In the genomic region with DNA sequence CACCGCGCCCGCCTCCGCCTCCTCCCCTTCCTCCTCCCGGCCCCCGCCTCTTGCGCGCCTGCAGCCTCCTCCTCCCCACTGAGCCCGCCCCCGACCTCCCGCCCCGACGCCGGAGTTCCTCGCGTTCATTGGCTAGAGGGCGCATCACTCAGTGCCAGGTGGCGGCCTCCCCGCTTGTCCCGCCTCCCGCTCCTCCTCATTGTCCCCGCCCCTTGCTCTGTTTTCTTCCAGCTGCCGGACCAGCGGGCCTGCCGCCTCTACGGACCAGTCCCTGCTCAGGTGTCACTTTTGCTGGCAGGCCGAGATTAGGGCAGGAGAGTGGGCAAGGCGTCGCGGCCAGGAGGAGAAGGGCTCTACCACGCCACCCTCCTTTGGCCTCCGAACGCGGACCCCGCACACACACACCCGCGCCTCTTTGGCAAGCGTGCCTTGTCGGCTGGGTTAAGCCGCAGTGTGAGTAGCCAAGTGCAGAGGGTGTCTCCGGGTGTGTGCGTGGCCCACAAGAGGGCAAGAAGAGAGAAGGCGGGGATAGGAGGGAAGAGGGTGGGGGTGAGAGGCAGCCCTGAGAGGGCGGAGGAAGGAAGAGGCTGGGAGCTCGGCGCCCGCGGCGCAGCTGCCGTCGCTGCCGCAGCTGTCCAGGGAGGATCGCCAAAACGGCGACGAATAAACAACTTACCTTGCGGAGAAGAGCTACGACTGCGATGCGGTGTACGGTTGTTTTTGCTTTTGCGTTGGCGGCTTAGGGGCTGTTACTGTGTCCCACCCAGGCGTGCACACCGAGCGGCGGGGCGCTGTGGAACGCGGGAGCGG, we compare ENCODE assay signal across 8 cellular contexts. TPM values are rescaled to one million over a fixed set of nuclear protein-coding genes. Genes with fewer than 3 reads are reported as not detected.
A peak's percentile ranks its signal among the peaks of the same experiment; 100 is the strongest.
DNase-seq lines count a peak whose midpoint lies in the region; ATAC-seq and TF ChIP-seq lines count a peak whose summit lies in the region.

No MANE protein-coding gene starts in this region.

- no peaks in the 10 kb centered on the region for H3K9me3 ChIP-seq in spleen

- TF ChIP-seq CTCF in activated B cell treated with CpG ODN at 0.5 μM for 24 hours (IDR thresholded peaks at IDR 0.05) (no peak), spleen (IDR thresholded peaks at IDR 0.05 in 8 of 11, conservative IDR thresholded peaks at IDR 0.05 in 3 of 11) (peak in 3 of 11 experiments; percentile 18 to 35 (median 20))

- POLR2A ChIA-PET in activated B cell treated with CpG ODN at 0.5 μM for 24 hours (lab: Charles Lee): interaction anchor here (0.6 to 3.3 kb wide), 36 partner anchors 9 to 652 kb away, joined by 3 to 27 read pairs (median 4); a partner anchor contains a TSS

- TF ChIP-seq POLR2A in spleen (IDR thresholded peaks at IDR 0.05): peak in 2 of 3 donors; percentile 61 to 76

- CTCF ChIA-PET in activated B cell treated with CpG ODN at 0.5 μM for 24 hours (lab: Charles Lee): interaction anchor here (0.9 to 2.0 kb wide), 5 partner anchors 75 to 1254 kb away, joined by 3 to 6 read pairs (median 3); no protein-coding TSS in a partner anchor

- H3K4me3 ChIP-seq in spleen: peak overlapping the region; percentile 66 to 95 (median 88)

- peaks cover 9 to 52% (median 39%) of the 10 kb centered on the region in 6 donors for H3K4me1 ChIP-seq in spleen

- H3K36me3 ChIP-seq in spleen: no peaks in the 10 kb centered on the region

- H3K27me3 Mint-ChIP-seq in activated B cell treated with CpG ODN at 0.5 μM for 24 hours: no peaks in the 10 kb centered on the region

- intact Hi-C loops in activated B cell treated with CpG ODN at 0.5 μM for 24 hours (cut with micrococcal nuclease): loop anchor here (1.0 to 10.0 kb wide), 22 partner anchors 8 to 1785 kb away; a partner anchor contains a TSS
- intact Hi-C loops in spleen (cut with DNase I; ENCODE audit: low total_unique reads): loop anchor here (10.0 kb wide), 1 partner anchor 153 kb away; no protein-coding TSS in a partner anchor

- 0 to 1% (median 0%) methylated on average over 55 to 71 of the region's 71 CpGs for WGBS in spleen, 5 donors

- H3K36me3 Mint-ChIP-seq in activated B cell treated with CpG ODN at 0.5 μM for 24 hours (ENCODE audit: low read depth): peaks cover 19% of the 10 kb centered on the region

- peaks cover 39% of the 10 kb centered on the region for H3K4me1 Mint-ChIP-seq in activated B cell treated with CpG ODN at 0.5 μM for 24 hours

- H3K27ac ChIP-seq in caudate nucleus (ENCODE audit: low read depth, low read length): peak overlapping the region; percentile 100
- H3K27ac ChIP-seq in spleen: peak overlapping the region; percentile 88 to 99 (median 98)

- peak; percentile 99 for DNase-seq in AG08396 (ENCODE audit: low spot score)
- DNase-seq in NCI-H2227 treated with DMSO at 0.1 percent for 48 hours (lab: John Stamatoyannopoulos, UW): peak; percentile 80
- DNase-seq in activated B cell treated with CpG ODN at 0.5 μM for 24 hours: peak; percentile 98
- peak; percentile 86 to 100 (median 99) for DNase-seq in caudate nucleus (lab: John Stamatoyannopoulos, UW)
- DNase-seq in inferior parietal cortex (ENCODE audit: extremely low spot score): peak; percentile 93
- peak; percentile 100 for DNase-seq in spleen

- peak overlapping the region; percentile 94 for H3K4me3 Mint-ChIP-seq in activated B cell treated with CpG ODN at 0.5 μM for 24 hours

- no peaks in the 10 kb centered on the region for H3K9me3 Mint-ChIP-seq in activated B cell treated with CpG ODN at 0.5 μM for 24 hours

- ATAC-seq in GM19023 (IDR thresholded peaks at IDR 0.05; ENCODE audit: unreplicated experiment) (peak; percentile 78), HG03196 (IDR thresholded peaks at IDR 0.05; ENCODE audit: unreplicated experiment) (peak; percentile 78), activated B cell treated with CpG ODN at 0.5 μM for 24 hours (ENCODE audit: low read depth) (peak; percentile 82)

- H3K27ac Mint-ChIP-seq in activated B cell treated with CpG ODN at 0.5 μM for 24 hours: peak overlapping the region; percentile 95

- H3K27me3 ChIP-seq in spleen (replicated peaks in 1 of 7): no peaks in the 10 kb centered on the region

RNA-seq across cellular contexts. Expression of a gene that starts 0.4 kb away (rescaled TPM):
- 72.8 and 78.8 TPM in 2 replicates for total RNA-seq in activated B cell treated with CpG ODN at 0.5 μM for 24 hours
- total RNA-seq in spleen: 10 to 100 TPM; 36.0 to 50.0 (median 40.7) TPM
- polyA plus RNA-seq in spleen: 10 to 100 TPM; 15.5 to 19.0 (median 15.5) TPM

Comparison
In these comparisons a context has a peak if more than half of its experiments do, and no peak if none do; other contexts are left out.
1. Peak in every context shown above with its lines: DNase-seq, ATAC-seq, H3K4me3 ChIP-seq and H3K27ac ChIP-seq.